ENCODE assay signal across 11 cellular contexts in genomic region chr20:45947110-45947866, GRCh38. TPM values are rescaled to one million over a fixed set of nuclear protein-coding genes. Genes with fewer than 3 reads are reported as not detected.
DNase-seq lines count a peak whose midpoint lies in the region; ATAC-seq, FAIRE-seq and TF ChIP-seq lines count a peak whose summit lies in the region.
"Had no signal": no experiment of that assay in that cellular context is flagged by ENCODE, and none has a peak within 500 bp of the region (broad histone marks: within the 10 kb centered on the region; RNA-seq: fewer than 3 reads in every experiment).

No MANE protein-coding gene starts in this region.

- FAIRE-seq in GM12892 (lab: Jason Lieb, UNC) = no peak

- no peaks in the 10 kb centered on the region for H3K79me2 ChIP-seq in OCI-LY7 (ENCODE audit: insufficient read depth, low read depth, low read length)

- 79 to 83% methylated on average over 29 of the region's 29 CpGs for WGBS in esophagus, 2 donors
- WGBS in esophagus muscularis mucosa = 81% methylated on average over 13 of the region's 29 CpGs

- TF ChIP-seq CTCF in HEK293 (tag by site-specific recombination; IDR thresholded peaks at IDR 0.05) (no peak), OCI-LY7 (conservative IDR thresholded peaks at IDR 0.05; ENCODE audit: low read length) (no peak), esophagus muscularis mucosa (IDR thresholded peaks at IDR 0.05) (no peak)

- intact Hi-C loops in OCI-LY7 (cut with micrococcal nuclease; ENCODE audit: unreplicated experiment) (no loop called here), sciatic nerve (cut with DNase I) (no loop called here), esophagus muscularis mucosa (cut with DNase I) (no loop called here)

- no peak overlapping the region for H2AFZ ChIP-seq in OCI-LY7 (ENCODE audit: low read length)

- no peak overlapping the region for H3K4me3 ChIP-seq in HEK293 (ENCODE audit: low read depth, low read length)
- H3K4me3 ChIP-seq in OCI-LY7 (ENCODE audit: low read depth, low read length, poor library complexity, severe bottlenecking) = no peak overlapping the region
- no peak overlapping the region for H3K4me3 ChIP-seq in esophagus (ENCODE audit: low read depth in 1 of 2, low read length in 2 of 2)
- no peak overlapping the region for H3K4me3 ChIP-seq in esophagus muscularis mucosa
- H3K4me3 ChIP-seq: left lung had no signal

- CTCF ChIA-PET in HEK293 (lab: Yijun Ruan, JAX) = no interaction called here
- CTCF ChIA-PET in OCI-LY7 (lab: Charles Lee; ENCODE audit: unreplicated experiment) = no interaction called here

- H3K9me3 ChIP-seq in HEK293 (ENCODE audit: control insufficient read depth, insufficient read depth, low read depth, low read length) (no peaks in the 10 kb centered on the region), OCI-LY7 (ENCODE audit: low read length) (no peaks in the 10 kb centered on the region), esophagus (ENCODE audit: control insufficient read depth in 2 of 2, insufficient read depth in 1 of 2, low read depth in 1 of 2, low read length in 1 of 2) (no peaks in the 10 kb centered on the region), esophagus muscularis mucosa (no peaks in the 10 kb centered on the region)
- H3K9me3 ChIP-seq: left lung had no signal

- H3K36me3 ChIP-seq in HEK293 (ENCODE audit: control insufficient read depth in 2 of 2, insufficient read depth in 1 of 2, low read length in 2 of 2) (peaks cover 0 to 98% of the 10 kb centered on the region in 2 experiments; a peak in 2 of 3 replicates), OCI-LY7 (ENCODE audit: insufficient read depth, low read length) (peaks cover 95% of the 10 kb centered on the region), esophagus (ENCODE audit: control insufficient read depth in 2 of 2, insufficient read depth in 2 of 2, low read length in 1 of 2) (peaks cover 21 to 80% of the 10 kb centered on the region in 2 donors), esophagus muscularis mucosa (peaks cover 72 to 100% (median 99%) of the 10 kb centered on the region in 4 donors)

- H3K4me1 ChIP-seq in HEK293 (ENCODE audit: control insufficient read depth, insufficient read depth, low read length) (no peaks in the 10 kb centered on the region), OCI-LY7 (ENCODE audit: insufficient read depth, low read length, poor library complexity, severe bottlenecking) (peaks cover 8% of the 10 kb centered on the region), esophagus (ENCODE audit: control insufficient read depth in 2 of 2, insufficient read depth in 2 of 2, low read length in 1 of 2) (peaks cover 0 to 33% of the 10 kb centered on the region in 2 donors), esophagus muscularis mucosa (peaks cover 0 to 14% (median 8%) of the 10 kb centered on the region in 4 donors)

- POLR2A ChIA-PET in HEK293 (lab: Yijun Ruan, JAX) = interaction anchor here (3.8 kb wide), 1 partner anchor 13 kb away, joined by 28 read pairs; the partner anchor contains the start of gene PCIF1
- POLR2A ChIA-PET in OCI-LY7 (lab: Charles Lee) = interaction anchor here (2.0 kb wide), 1 partner anchor 13 kb away, joined by 4 read pairs; the partner anchor contains the start of gene PCIF1

- H3K27me3 ChIP-seq in esophagus (ENCODE audit: control insufficient read depth in 1 of 2, insufficient read depth in 2 of 2, low read length in 2 of 2) (no peaks in the 10 kb centered on the region), esophagus muscularis mucosa (no peaks in the 10 kb centered on the region)
- H3K27me3 ChIP-seq: left lung had no signal

- TF ChIP-seq EP300 in esophagus muscularis mucosa (IDR thresholded peaks at IDR 0.05) = no peak

- no peaks in the 10 kb centered on the region for H3K9me2 ChIP-seq in OCI-LY7 (ENCODE audit: insufficient read depth, low read length)

- DNase-seq in OCI-LY7 (ENCODE audit: low spot score) = no peak
- DNase-seq in sciatic nerve (ENCODE audit: low spot score) = no peak
- DNase-seq in GM12892 (ENCODE audit: insufficient read length) = no peak
- DNase-seq in esophagus muscularis mucosa (ENCODE audit: extremely low spot score) = no peak
- DNase-seq: aorta, H7 had no signal

- H3K27ac ChIP-seq in HEK293 (ENCODE audit: extremely low read depth, low read depth, low read length) (no peak overlapping the region), OCI-LY7 (ENCODE audit: low read depth, low read length, poor library complexity, severe bottlenecking) (no peak overlapping the region), esophagus (ENCODE audit: low read depth in 2 of 2, low read length in 1 of 2) (peak overlapping the region; percentile 52 to 62), esophagus muscularis mucosa (replicated peaks in 1 of 4) (peak overlapping the region in 2 of 4 donors; percentile 32 to 74)
- H3K27ac ChIP-seq: C4-2B had no signal

- H4K20me1 ChIP-seq in OCI-LY7 (ENCODE audit: insufficient read depth, low read length) = no peaks in the 10 kb centered on the region

- H3K4me2 ChIP-seq in OCI-LY7 (ENCODE audit: low read length) = no peak overlapping the region

- peak; percentile 4 for ATAC-seq in sciatic nerve
- no peak for ATAC-seq in HG03460 (IDR thresholded peaks at IDR 0.05; ENCODE audit: unreplicated experiment)

- TSS peak; percentile 31 for BruUV-seq in OCI-LY7 (replicated peaks; lab: Mats Ljungman, UMichigan)

- TF ChIP-seq POLR2A in GM12892 (IDR thresholded peaks at IDR 0.05; ENCODE audit: low read depth, low read length) (no peak; the same call in 1 of the 2 replicates), esophagus muscularis mucosa (IDR thresholded peaks at IDR 0.05; ENCODE audit: low read depth) (no peak)

TF ChIP-seq in HEK293, 187 proteins besides CTCF, POLR2A, EP300 and RAD21:
- TF ChIP-seq ZNF692 (tag by site-specific recombination; IDR thresholded peaks at IDR 0.05) (no peak), SCRT2 (tag by site-specific recombination; IDR thresholded peaks at IDR 0.05) (peak; percentile 70)

RNA-seq across cellular contexts. Expression of gene PCIF1, which starts 12.8 kb away (rescaled TPM):
- 16.7 and 21.2 TPM in 2 replicates for total RNA-seq in OCI-LY7 (2014; rRNA removed; shearing (Covaris generic))
- 40.6 and 50.3 TPM in 2 replicates for total RNA-seq in OCI-LY7 (2022)
- polyA plus RNA-seq in esophagus = 10 to 100 TPM; 18.0 to 20.9 TPM
- 38.2 TPM for total RNA-seq in sciatic nerve
- 18.1 TPM for polyA plus RNA-seq in GM12892 (2012; ENCODE audit: missing spikeins)
- 10 to 100 TPM; 35.3 to 51.2 (median 37.2) TPM for total RNA-seq in esophagus muscularis mucosa

RNA-seq across cellular contexts. Expression of gene ZNF335, which starts 24.7 kb away (rescaled TPM):
- total RNA-seq in OCI-LY7 (2014; rRNA removed; shearing (Covaris generic)) = 15.0 and 21.0 TPM in 2 replicates
- total RNA-seq in OCI-LY7 (2022) (28.4 and 30.5 TPM in 2 replicates), sciatic nerve (22.3 TPM), esophagus muscularis mucosa (10 to 100 TPM; 12.9 to 19.0 (median 15.3) TPM)
- 10 to 100 TPM; 10.7 to 18.0 TPM for polyA plus RNA-seq in esophagus
- 10.0 TPM for polyA plus RNA-seq in GM12892 (2012; ENCODE audit: missing spikeins)

RNA-seq across cellular contexts. Expression of gene PLTP, which starts 35.3 kb away (rescaled TPM):
- total RNA-seq in OCI-LY7 (2014; rRNA removed; shearing (Covaris generic)) = 14.3 and 17.1 TPM in 2 replicates
- 12.7 and 15.8 TPM in 2 replicates for total RNA-seq in OCI-LY7 (2022)
- 10 to 100 TPM; 27.0 to 27.2 TPM for polyA plus RNA-seq in esophagus
- 95.4 TPM for total RNA-seq in sciatic nerve
- 12.6 TPM for polyA plus RNA-seq in GM12892 (2012; ENCODE audit: missing spikeins)
- total RNA-seq in esophagus muscularis mucosa = 100 to 1,000 TPM; 109 to 342 (median 176) TPM

RNA-seq across cellular contexts. Expression of gene CTSA, which starts 56.2 kb away (rescaled TPM):
- 27.1 and 33.1 TPM in 2 replicates for total RNA-seq in OCI-LY7 (2014; rRNA removed; shearing (Covaris generic))
- total RNA-seq in OCI-LY7 (2022) (36.4 and 36.7 TPM in 2 replicates), sciatic nerve (87.4 TPM), esophagus muscularis mucosa (10 to 100 TPM; 44.8 to 70.2 (median 48.3) TPM)
- polyA plus RNA-seq in esophagus = 10 to 100 TPM; 43.6 to 55.0 TPM
- 32.8 TPM for polyA plus RNA-seq in GM12892 (2012; ENCODE audit: missing spikeins)

RNA-seq across cellular contexts. Expression of gene NEURL2, which starts 56.3 kb away (rescaled TPM):
- total RNA-seq in OCI-LY7 (2014; rRNA removed; shearing (Covaris generic)) = 6.0 and 10.7 TPM in 2 replicates
- total RNA-seq in OCI-LY7 (2022) = 6.2 and 9.9 TPM in 2 replicates
- polyA plus RNA-seq in esophagus = 1 to 10 TPM; 1.4 to 2.5 TPM
- total RNA-seq in sciatic nerve = 8.9 TPM
- 0.91 TPM for polyA plus RNA-seq in GM12892 (2012; ENCODE audit: missing spikeins)
- 10 to 100 TPM; 10.8 to 16.1 (median 13.0) TPM for total RNA-seq in esophagus muscularis mucosa

Comparison
In these comparisons a context has a peak if more than half of its experiments do, and no peak if none do; other contexts are left out.
1. H3K27ac ChIP-seq: peak in esophagus (2 of 2); none in HEK293 (single experiment) and OCI-LY7 (single experiment).